In the genomic region with DNA sequence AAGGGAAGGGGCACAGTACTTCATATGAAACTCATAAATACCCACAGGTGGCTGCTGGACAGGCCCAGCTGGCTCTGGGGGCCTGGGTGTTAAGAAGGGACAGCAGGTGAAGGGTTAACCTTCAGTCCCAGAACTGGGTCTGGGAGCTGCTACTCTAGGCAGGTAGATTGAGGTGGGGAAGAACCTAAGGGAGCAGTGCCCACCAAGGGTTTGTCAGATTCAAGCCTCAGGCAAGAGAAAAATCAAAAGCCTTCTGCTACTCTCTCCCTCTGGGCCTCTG, we compare ENCODE assay signal across 13 cellular contexts. TPM values are rescaled to one million over a fixed set of nuclear protein-coding genes. Genes with fewer than 3 reads are reported as not detected.
DNase-seq lines count a peak whose midpoint lies in the region; ATAC-seq and TF ChIP-seq lines count a peak whose summit lies in the region.
"Had no signal": no experiment of that assay in that cellular context is flagged by ENCODE, and none has a peak within 500 bp of the region (broad histone marks: within the 10 kb centered on the region; RNA-seq: fewer than 3 reads in every experiment).

No MANE protein-coding gene starts in this region.

- peaks cover 38% of the 10 kb centered on the region for H3K36me3 ChIP-seq in OCI-LY3 (replicated peaks; ENCODE audit: low read depth, low read length)
- H3K36me3 ChIP-seq in effector memory CD4-positive, alpha-beta T cell (ENCODE audit: control insufficient read depth, insufficient read depth, low read length): peaks cover 28% of the 10 kb centered on the region
- H3K36me3 ChIP-seq: uterus had no signal

- H3K4me1 Mint-ChIP-seq in activated naive CD4-positive, alpha-beta T cell treated with anti-CD3 and anti-CD28 coated beads, Interleukin-2, amount 50 U/mL, for 24 hours: peaks cover 20% of the 10 kb centered on the region
- peaks cover 33% of the 10 kb centered on the region for H3K4me1 Mint-ChIP-seq in chondrocyte (ENCODE audit: low read depth)
- H3K4me1 Mint-ChIP-seq in stimulated activated naive B cell treated with anti-CD40 and anti-IgM and Interleukin-4, amounts not matched to agents 10 μg/mL and 1 μg/mL and 100 μg/mL, for 72 hours: peaks cover 26 to 55% of the 10 kb centered on the region in 2 donors

- 0 out of 2 replicates have a peak overlapping the region, but pooled peaks have one; percentile 13 for H3K27ac ChIP-seq in OCI-LY3 (ENCODE audit: low read length)
- H3K27ac ChIP-seq in effector memory CD4-positive, alpha-beta T cell (ENCODE audit: insufficient read depth, low read length, poor library complexity, severe bottlenecking): no peak overlapping the region

- peaks cover 45% of the 10 kb centered on the region for H4K20me1 ChIP-seq in OCI-LY3 (ENCODE audit: insufficient read depth, low read length)

- H2AFZ ChIP-seq in OCI-LY3 (ENCODE audit: low read depth, low read length): no peak overlapping the region

- H3K27ac Mint-ChIP-seq in activated naive CD4-positive, alpha-beta T cell treated with anti-CD3 and anti-CD28 coated beads, Interleukin-2, amount 50 U/mL, for 24 hours: no peak overlapping the region
- peak overlapping the region; percentile 66 for H3K27ac Mint-ChIP-seq in chondrocyte (ENCODE audit: unreplicated experiment)
- peak overlapping the region; percentile 65 for H3K27ac Mint-ChIP-seq in stimulated activated naive B cell treated with anti-CD40 and anti-IgM and Interleukin-4, amounts not matched to agents 10 μg/mL and 1 μg/mL and 100 μg/mL, for 72 hours

- no peaks in the 10 kb centered on the region for H3K9me3 ChIP-seq in OCI-LY3 (ENCODE audit: insufficient read depth, low read length)
- H3K9me3 ChIP-seq in effector memory CD4-positive, alpha-beta T cell (ENCODE audit: control insufficient read depth, low read length): no peaks in the 10 kb centered on the region
- H3K9me3 ChIP-seq: uterus had no signal

- DNase-seq in activated naive CD4-positive, alpha-beta T cell treated with Interleukin-2 at 50 U/mL for 16 hours: no peak
- DNase-seq in chondrocyte (ENCODE audit: low spot score): no peak
- DNase-seq in stimulated activated naive B cell treated with anti-CD40 and anti-IgM and Interleukin-4, amounts not matched to agents 10 μg/mL and 1 μg/mL and 100 μg/mL, for 72 hours: no peak
- DNase-seq in effector memory CD4-positive, alpha-beta T cell: no peak
- DNase-seq: kidney glomerular epithelial cell, NCI-H1930, uterus had no signal

- H3K27me3 Mint-ChIP-seq in activated naive CD4-positive, alpha-beta T cell treated with anti-CD3 and anti-CD28 coated beads, Interleukin-2, amount 50 U/mL, for 24 hours: no peaks in the 10 kb centered on the region
- H3K27me3 Mint-ChIP-seq in chondrocyte (ENCODE audit: low read depth): no peaks in the 10 kb centered on the region
- H3K27me3 Mint-ChIP-seq in stimulated activated naive B cell treated with anti-CD40 and anti-IgM and Interleukin-4, amounts not matched to agents 10 μg/mL and 1 μg/mL and 100 μg/mL, for 72 hours: no peaks in the 10 kb centered on the region

- no peak overlapping the region for H3K4me2 ChIP-seq in OCI-LY3 (ENCODE audit: low read length)

- no peak overlapping the region for H3K9ac ChIP-seq in OCI-LY3 (ENCODE audit: low read length)

- peaks cover 16% of the 10 kb centered on the region for H3K36me3 Mint-ChIP-seq in activated naive CD4-positive, alpha-beta T cell treated with anti-CD3 and anti-CD28 coated beads, Interleukin-2, amount 50 U/mL, for 24 hours
- H3K36me3 Mint-ChIP-seq in chondrocyte (ENCODE audit: low read depth): peaks cover 27% of the 10 kb centered on the region
- H3K36me3 Mint-ChIP-seq in stimulated activated naive B cell treated with anti-CD40 and anti-IgM and Interleukin-4, amounts not matched to agents 10 μg/mL and 1 μg/mL and 100 μg/mL, for 72 hours: peaks cover 39 to 43% of the 10 kb centered on the region in 2 donors

- peaks cover 33% of the 10 kb centered on the region for H3K79me2 ChIP-seq in OCI-LY3 (ENCODE audit: low read length)

- H3K9me3 Mint-ChIP-seq in activated naive CD4-positive, alpha-beta T cell treated with anti-CD3 and anti-CD28 coated beads, Interleukin-2, amount 50 U/mL, for 24 hours: no peaks in the 10 kb centered on the region
- no peaks in the 10 kb centered on the region for H3K9me3 Mint-ChIP-seq in chondrocyte (ENCODE audit: low read depth)
- no peaks in the 10 kb centered on the region for H3K9me3 Mint-ChIP-seq in stimulated activated naive B cell treated with anti-CD40 and anti-IgM and Interleukin-4, amounts not matched to agents 10 μg/mL and 1 μg/mL and 100 μg/mL, for 72 hours

- H3K4me3 Mint-ChIP-seq in activated naive CD4-positive, alpha-beta T cell treated with anti-CD3 and anti-CD28 coated beads, Interleukin-2, amount 50 U/mL, for 24 hours: peak overlapping the region; percentile 49
- H3K4me3 Mint-ChIP-seq in chondrocyte (ENCODE audit: unreplicated experiment): no peak overlapping the region
- no peak overlapping the region for H3K4me3 Mint-ChIP-seq in stimulated activated naive B cell treated with anti-CD40 and anti-IgM and Interleukin-4, amounts not matched to agents 10 μg/mL and 1 μg/mL and 100 μg/mL, for 72 hours

- no peak for ATAC-seq in stimulated activated naive B cell treated with anti-CD40 and anti-IgM and Interleukin-4, amounts not matched to agents 10 μg/mL and 1 μg/mL and 100 μg/mL, for 72 hours (replicated peaks)
- ATAC-seq in HG03196 (IDR thresholded peaks at IDR 0.05; ENCODE audit: unreplicated experiment) (no peak), GM18867 (IDR thresholded peaks at IDR 0.05; ENCODE audit: unreplicated experiment) (no peak)

- H3K4me1 ChIP-seq in OCI-LY3 (ENCODE audit: low read length): peaks cover 21% of the 10 kb centered on the region
- H3K4me1 ChIP-seq in effector memory CD4-positive, alpha-beta T cell (ENCODE audit: control insufficient read depth, insufficient read depth, low read length, poor library complexity, severe bottlenecking): peaks cover 17% of the 10 kb centered on the region

- no peak overlapping the region for H3K4me3 ChIP-seq in OCI-LY3 (ENCODE audit: low read length)
- H3K4me3 ChIP-seq in effector memory CD4-positive, alpha-beta T cell (ENCODE audit: insufficient read depth, low read depth, low read length, poor library complexity, severe bottlenecking): no peak overlapping the region
- H3K4me3 ChIP-seq: uterus had no signal

- no peaks in the 10 kb centered on the region for H3K27me3 ChIP-seq in OCI-LY3 (ENCODE audit: low read depth, low read length)
- no peaks in the 10 kb centered on the region for H3K27me3 ChIP-seq in effector memory CD4-positive, alpha-beta T cell (replicated peaks; ENCODE audit: control insufficient read depth, insufficient read depth, low read length, poor library complexity, severe bottlenecking)
- H3K27me3 ChIP-seq: uterus had no signal

- TF ChIP-seq CTCF in OCI-LY3 (IDR thresholded peaks at IDR 0.05; ENCODE audit: low read depth, low read length): no peak
- TF ChIP-seq CTCF in chondrocyte (IDR thresholded peaks at IDR 0.05): no peak

RNA-seq across cellular contexts. Expression of a gene that starts 5.6 kb away (rescaled TPM):
- 844 to 899 TPM (median 848 TPM) in 3 replicates for total RNA-seq in chondrocyte

RNA-seq across cellular contexts. Expression of a gene that starts 21.7 kb away (rescaled TPM):
- 5.6 to 7.4 TPM (median 6.8 TPM) in 3 replicates for total RNA-seq in chondrocyte

RNA-seq across cellular contexts. Expression of a gene that starts 23.1 kb away (rescaled TPM):
- total RNA-seq in chondrocyte: 35.1 to 57.1 TPM (median 56.8 TPM) in 3 replicates

RNA-seq across cellular contexts. Expression of a gene that starts 38.9 kb away (rescaled TPM):
- not detected in 3 replicates for total RNA-seq in chondrocyte
- total RNA-seq: cardiac septum, pulmonary artery endothelial cell had no signal
